Comparison of ENCODE assay signal across 1 cellular context in genomic region chr20:37095609-37096414, GRCh38.
A peak's percentile ranks its signal among the peaks of the same experiment; 100 is the strongest.
TF ChIP-seq lines count a peak whose summit lies in the region.

Gene RBL1, minus strand, starts transcription at chr20:37095997. Its CDS starts 69 bp downstream, at chr20:37095928.

TF ChIP-seq in K562, 482 proteins besides CTCF, POLR2A, EP300 and RAD21 (continued from another document and continues in another):
- TF ChIP-seq POLR3G (IDR thresholded peaks at IDR 0.05; ENCODE audit: extremely low read depth, insufficient read length, insufficient replicate concordance) (no peak), ZNF764 (CRISPR knock-in tag; IDR thresholded peaks at IDR 0.05; ENCODE audit: low read depth) (no peak), ZKSCAN1 (IDR thresholded peaks at IDR 0.05; ENCODE audit: low read depth, low read length) (no peak), GTF3C2 (IDR thresholded peaks at IDR 0.05; ENCODE audit: borderline replicate concordance, extremely low read depth, insufficient read length) (no peak), ELF2 (CRISPR knock-in tag; IDR thresholded peaks at IDR 0.05) (peak; percentile 86), E4F1 (CRISPR knock-in tag; IDR thresholded peaks at IDR 0.05; ENCODE audit: borderline replicate concordance) (no peak), ZEB2 (IDR thresholded peaks at IDR 0.05) (peak; percentile 52; the same call in 1 of the 2 replicates), MLX (CRISPR knock-in tag; conservative IDR thresholded peaks at IDR 0.05) (no peak), CBFA2T3 (IDR thresholded peaks at IDR 0.05) (peak; percentile 57), NFYB (IDR thresholded peaks at IDR 0.05; ENCODE audit: extremely low read depth, insufficient read length) (no peak), CREB3L1 (IDR thresholded peaks at IDR 0.05; ENCODE audit: borderline replicate concordance, low read depth) (peak; percentile 97), DPF2 (IDR thresholded peaks at IDR 0.05) (peak; percentile 55), FOXK1 (CRISPR knock-in tag; IDR thresholded peaks at IDR 0.05; ENCODE audit: borderline replicate concordance) (peak; percentile 96), SMAD3 (CRISPR knock-in tag; conservative IDR thresholded peaks at IDR 0.05) (0 out of 2 replicates have a peak, but pooled peaks have one; percentile 24), TAF15 (IDR thresholded peaks at IDR 0.05; ENCODE audit: low read depth, low read length) (no peak), BHLHE40 (IDR thresholded peaks at IDR 0.05; ENCODE audit: low read length) (peak; percentile 47; the same call in 1 of the 2 replicates), ARID4B (CRISPR knock-in tag; IDR thresholded peaks at IDR 0.05) (peak; percentile 98), NEUROD1 (IDR thresholded peaks at IDR 0.05; ENCODE audit: borderline replicate concordance, low read depth, low read length, partially characterized antibody) (peak; percentile 22), ETV6 (IDR thresholded peaks at IDR 0.05; ENCODE audit: borderline replicate concordance in 1 of 2, low read depth in 2 of 2, low read length in 1 of 2) (no peak), ETV6 (CRISPR knock-in tag; IDR thresholded peaks at IDR 0.05; ENCODE audit: borderline replicate concordance) (no peak), TOE1 (IDR thresholded peaks at IDR 0.05; ENCODE audit: borderline replicate concordance) (0 out of 2 replicates have a peak, but pooled peaks have one; percentile 66), TOE1 (CRISPR knock-in tag; IDR thresholded peaks at IDR 0.05; ENCODE audit: borderline replicate concordance, low read depth) (no peak), PHTF2 (CRISPR knock-in tag; IDR thresholded peaks at IDR 0.05) (no peak), MTA3 (IDR thresholded peaks at IDR 0.05; ENCODE audit: borderline replicate concordance) (peak; percentile 94), PTBP1 (IDR thresholded peaks at IDR 0.05; ENCODE audit: low read depth, low read length) (no peak)
- TF ChIP-seq, protein P1, sequence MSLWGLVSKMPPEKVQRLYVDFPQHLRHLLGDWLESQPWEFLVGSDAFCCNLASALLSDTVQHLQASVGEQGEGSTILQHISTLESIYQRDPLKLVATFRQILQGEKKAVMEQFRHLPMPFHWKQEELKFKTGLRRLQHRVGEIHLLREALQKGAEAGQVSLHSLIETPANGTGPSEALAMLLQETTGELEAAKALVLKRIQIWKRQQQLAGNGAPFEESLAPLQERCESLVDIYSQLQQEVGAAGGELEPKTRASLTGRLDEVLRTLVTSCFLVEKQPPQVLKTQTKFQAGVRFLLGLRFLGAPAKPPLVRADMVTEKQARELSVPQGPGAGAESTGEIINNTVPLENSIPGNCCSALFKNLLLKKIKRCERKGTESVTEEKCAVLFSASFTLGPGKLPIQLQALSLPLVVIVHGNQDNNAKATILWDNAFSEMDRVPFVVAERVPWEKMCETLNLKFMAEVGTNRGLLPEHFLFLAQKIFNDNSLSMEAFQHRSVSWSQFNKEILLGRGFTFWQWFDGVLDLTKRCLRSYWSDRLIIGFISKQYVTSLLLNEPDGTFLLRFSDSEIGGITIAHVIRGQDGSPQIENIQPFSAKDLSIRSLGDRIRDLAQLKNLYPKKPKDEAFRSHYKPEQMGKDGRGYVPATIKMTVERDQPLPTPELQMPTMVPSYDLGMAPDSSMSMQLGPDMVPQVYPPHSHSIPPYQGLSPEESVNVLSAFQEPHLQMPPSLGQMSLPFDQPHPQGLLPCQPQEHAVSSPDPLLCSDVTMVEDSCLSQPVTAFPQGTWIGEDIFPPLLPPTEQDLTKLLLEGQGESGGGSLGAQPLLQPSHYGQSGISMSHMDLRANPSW (CRISPR knock-in tag; IDR thresholded peaks at IDR 0.05): no peak
- TF ChIP-seq, protein P2, sequence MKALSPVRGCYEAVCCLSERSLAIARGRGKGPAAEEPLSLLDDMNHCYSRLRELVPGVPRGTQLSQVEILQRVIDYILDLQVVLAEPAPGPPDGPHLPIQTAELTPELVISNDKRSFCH (CRISPR knock-in tag; IDR thresholded peaks at IDR 0.05): no peak
- TF ChIP-seq, protein P2 (tag; IDR thresholded peaks at IDR 0.05): peak; percentile 95
- TF ChIP-seq, protein P3, sequence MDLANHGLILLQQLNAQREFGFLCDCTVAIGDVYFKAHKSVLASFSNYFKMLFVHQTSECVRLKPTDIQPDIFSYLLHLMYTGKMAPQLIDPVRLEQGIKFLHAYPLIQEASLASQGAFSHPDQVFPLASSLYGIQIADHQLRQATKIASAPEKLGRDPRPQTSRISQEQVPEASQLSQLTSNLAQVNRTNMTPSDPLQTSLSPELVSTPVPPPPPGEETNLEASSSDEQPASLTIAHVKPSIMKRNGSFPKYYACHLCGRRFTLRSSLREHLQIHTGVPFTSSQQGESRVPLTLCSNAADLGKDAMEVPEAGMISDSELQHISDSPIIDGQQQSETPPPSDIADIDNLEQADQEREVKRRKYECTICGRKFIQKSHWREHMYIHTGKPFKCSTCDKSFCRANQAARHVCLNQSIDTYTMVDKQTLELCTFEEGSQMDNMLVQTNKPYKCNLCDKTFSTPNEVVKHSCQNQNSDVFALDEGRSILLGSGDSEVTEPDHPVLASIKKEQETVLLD (IDR thresholded peaks at IDR 0.05): peak; percentile 61; the same call in 1 of the 2 replicates
- TF ChIP-seq, protein P4, sequence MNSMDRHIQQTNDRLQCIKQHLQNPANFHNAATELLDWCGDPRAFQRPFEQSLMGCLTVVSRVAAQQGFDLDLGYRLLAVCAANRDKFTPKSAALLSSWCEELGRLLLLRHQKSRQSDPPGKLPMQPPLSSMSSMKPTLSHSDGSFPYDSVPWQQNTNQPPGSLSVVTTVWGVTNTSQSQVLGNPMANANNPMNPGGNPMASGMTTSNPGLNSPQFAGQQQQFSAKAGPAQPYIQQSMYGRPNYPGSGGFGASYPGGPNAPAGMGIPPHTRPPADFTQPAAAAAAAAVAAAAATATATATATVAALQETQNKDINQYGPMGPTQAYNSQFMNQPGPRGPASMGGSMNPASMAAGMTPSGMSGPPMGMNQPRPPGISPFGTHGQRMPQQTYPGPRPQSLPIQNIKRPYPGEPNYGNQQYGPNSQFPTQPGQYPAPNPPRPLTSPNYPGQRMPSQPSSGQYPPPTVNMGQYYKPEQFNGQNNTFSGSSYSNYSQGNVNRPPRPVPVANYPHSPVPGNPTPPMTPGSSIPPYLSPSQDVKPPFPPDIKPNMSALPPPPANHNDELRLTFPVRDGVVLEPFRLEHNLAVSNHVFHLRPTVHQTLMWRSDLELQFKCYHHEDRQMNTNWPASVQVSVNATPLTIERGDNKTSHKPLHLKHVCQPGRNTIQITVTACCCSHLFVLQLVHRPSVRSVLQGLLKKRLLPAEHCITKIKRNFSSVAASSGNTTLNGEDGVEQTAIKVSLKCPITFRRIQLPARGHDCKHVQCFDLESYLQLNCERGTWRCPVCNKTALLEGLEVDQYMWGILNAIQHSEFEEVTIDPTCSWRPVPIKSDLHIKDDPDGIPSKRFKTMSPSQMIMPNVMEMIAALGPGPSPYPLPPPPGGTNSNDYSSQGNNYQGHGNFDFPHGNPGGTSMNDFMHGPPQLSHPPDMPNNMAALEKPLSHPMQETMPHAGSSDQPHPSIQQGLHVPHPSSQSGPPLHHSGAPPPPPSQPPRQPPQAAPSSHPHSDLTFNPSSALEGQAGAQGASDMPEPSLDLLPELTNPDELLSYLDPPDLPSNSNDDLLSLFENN (IDR thresholded peaks at IDR 0.05; ENCODE audit: low read depth in 2 of 2, low read length in 2 of 2): no peak
